ENCODE assay signal across 15 cellular contexts in genomic region chr15:80978685-80979084, GRCh38. TPM values are rescaled to one million over a fixed set of nuclear protein-coding genes. Genes with fewer than 3 reads are reported as not detected.
A peak's percentile ranks its signal among the peaks of the same experiment; 100 is the strongest.
DNase-seq lines count a peak whose midpoint lies in the region; ATAC-seq, FAIRE-seq and TF ChIP-seq lines count a peak whose summit lies in the region.
"Had no signal": no experiment of that assay in that cellular context is flagged by ENCODE, and none has a peak within 500 bp of the region (broad histone marks: within the 10 kb centered on the region; RNA-seq: fewer than 3 reads in every experiment).

No MANE protein-coding gene starts in this region.

- no peak overlapping the region for H3K9ac ChIP-seq in K562 (ENCODE audit: insufficient read depth in 1 of 2, low read depth in 2 of 2, low read length in 2 of 2)

- peaks cover 4% of the 10 kb centered on the region for H3K9me1 ChIP-seq in K562 (ENCODE audit: control insufficient read depth, insufficient read depth, low read length)

- H3K4me3 ChIP-seq in K562 = no peak overlapping the region

- TSS peak; percentile 44 for BruUV-seq in K562 (replicated peaks; lab: Mats Ljungman, UMichigan)

- H3K4me3 Mint-ChIP-seq in osteocyte (ENCODE audit: unreplicated experiment) = no peak overlapping the region
- H3K4me3 Mint-ChIP-seq: activated CD4-positive, alpha-beta T cell treated with anti-CD3 and anti-CD28 coated beads for 36 hours had no signal

- H3K9me3 Mint-ChIP-seq in osteocyte (ENCODE audit: unreplicated experiment) = no peaks in the 10 kb centered on the region

- H4K20me1 ChIP-seq in K562 (replicated peaks; ENCODE audit: control insufficient read depth, insufficient read depth, low read length) = peaks cover 23% of the 10 kb centered on the region

- no peaks in the 10 kb centered on the region for H3K27me3 ChIP-seq in K562 (ENCODE audit: control insufficient read depth in 2 of 2, insufficient read depth in 2 of 2, low read length in 2 of 2)

- no peak for ATAC-seq in K562
- ATAC-seq: activated CD4-positive, alpha-beta T cell treated with anti-CD3 and anti-CD28 coated beads for 36 hours had no signal

- peak overlapping the region; percentile 80 for H3K27ac Mint-ChIP-seq in osteocyte (ENCODE audit: unreplicated experiment)

- no peaks in the 10 kb centered on the region for H3K27me3 Mint-ChIP-seq in osteocyte (ENCODE audit: unreplicated experiment)
- H3K27me3 Mint-ChIP-seq: activated CD4-positive, alpha-beta T cell treated with anti-CD3 and anti-CD28 coated beads for 36 hours had no signal

- FAIRE-seq in K562 (lab: Jason Lieb, UNC) = no peak
- no peak for FAIRE-seq in HTR-8/SVneo (lab: Jason Lieb, UNC)
- FAIRE-seq: A204.1, endometrium had no signal

- no peak for TF ChIP-seq CTCF in K562 (IDR thresholded peaks at IDR 0.05 in 2 of 3, conservative IDR thresholded peaks at IDR 0.05 in 1 of 3; ENCODE audit: insufficient read depth in 2 of 3, low read depth in 1 of 3, low read length in 3 of 3)
- no peak for TF ChIP-seq CTCF in osteocyte (IDR thresholded peaks at IDR 0.05)

- CTCF ChIA-PET in K562 (lab: Yijun Ruan, JAX; ENCODE audit: low intra/inter-chr PET ratio) = interaction anchor here (1.7 to 5.2 kb wide), 3 partner anchors 128 to 288 kb away, joined by 5 to 115 read pairs (median 15); no protein-coding TSS in a partner anchor

- peaks cover 39% of the 10 kb centered on the region for H3K4me1 Mint-ChIP-seq in osteocyte (ENCODE audit: unreplicated experiment)

- peaks cover 62% of the 10 kb centered on the region for H3K36me3 ChIP-seq in K562 (ENCODE audit: control insufficient read depth, insufficient read depth, low read length)

- H2AFZ ChIP-seq in K562 (ENCODE audit: low read depth, low read length) = no peak overlapping the region

- 90% methylated on average over 1 of the region's 1 CpG for WGBS in K562 (ENCODE audit: insufficient coverage, low coverage, missing lambda C conversion rate)

- TF ChIP-seq EP300 in K562 (IDR thresholded peaks at IDR 0.05; ENCODE audit: low read length) = 0 out of 2 replicates have a peak, but pooled peaks have one; percentile 19

- H3K9me3 ChIP-seq in K562 (replicated peaks; ENCODE audit: control insufficient read depth, insufficient read depth, low read depth, low read length) = no peaks in the 10 kb centered on the region

- peaks cover 26% of the 10 kb centered on the region for H3K36me3 Mint-ChIP-seq in osteocyte (ENCODE audit: unreplicated experiment)

- intact Hi-C loops in K562 (cut with micrococcal nuclease) = no loop called here

- DNase-seq in NCI-H510A treated with DMSO at 0.1 percent for 48 hours (lab: John Stamatoyannopoulos, UW) = peak; percentile 36
- no peak for DNase-seq in NCI-H510A (lab: John Stamatoyannopoulos, UW)
- DNase-seq in NCI-H69 (lab: John Stamatoyannopoulos, UW) = peak; percentile 40
- DNase-seq in K562 (ENCODE audit: extremely low read depth in 1 of 4, low spot score in 3 of 4) = peak; percentile 41 to 47 (median 44)
- DNase-seq in osteocyte (ENCODE audit: extremely low spot score, unreplicated experiment) = no peak
- no peak for DNase-seq in HTR-8/SVneo (ENCODE audit: insufficient read length, low spot score)
- DNase-seq in kidney glomerular epithelial cell (lab: John Stamatoyannopoulos, UW) = no peak
- no peak for DNase-seq in NCI-H2029 (lab: John Stamatoyannopoulos, UW)
- DNase-seq: activated CD4-positive, alpha-beta T cell treated with anti-CD3 and anti-CD28 coated beads for 36 hours; anterior cingulate cortex; DMS79 treated with DMSO at 0.1 percent for 48 hours; hippocampal formation; substantia nigra had no signal

- H3K27ac ChIP-seq in K562 (ENCODE audit: extremely low read depth, low read depth, low read length) = no peak overlapping the region

- TF ChIP-seq POLR2A in K562 (conservative IDR thresholded peaks at IDR 0.05) = no peak

- POLR2A ChIA-PET in K562 (lab: Yijun Ruan, JAX) = interaction anchor here (0.6 to 2.2 kb wide), 3 partner anchors 18 to 287 kb away, joined by 3 to 7 read pairs (median 3); no protein-coding TSS in a partner anchor

- peaks cover 38% of the 10 kb centered on the region for H3K79me2 ChIP-seq in K562 (ENCODE audit: control insufficient read depth, insufficient read depth, low read length)

- peaks cover 0 to 3% of the 10 kb centered on the region in 2 experiments; a peak in 2 of 5 replicates for H3K4me1 ChIP-seq in K562 (replicated peaks in 1 of 2; ENCODE audit: control insufficient read depth in 2 of 2, insufficient read depth in 2 of 2, low read length in 2 of 2)

- H3K4me2 ChIP-seq in K562 (ENCODE audit: insufficient read depth, low read length) = no peak overlapping the region

- no peak for TF ChIP-seq RAD21 in K562 (CRISPR knock-in tag; conservative IDR thresholded peaks at IDR 0.05 in 1 of 2, IDR thresholded peaks at IDR 0.05 in 1 of 2)

- in situ Hi-C loops in K562 (cut with MboI) = loop anchor here (5.0 to 10.0 kb wide), 2 partner anchors 289 to 426 kb away; no protein-coding TSS in a partner anchor

TF ChIP-seq in K562, 482 proteins besides CTCF, POLR2A, EP300 and RAD21 (continues in another document):
- TF ChIP-seq NFE2 (IDR thresholded peaks at IDR 0.05; ENCODE audit: low read depth) = peak; percentile 31; the same call in 1 of the 2 replicates
- no peak for TF ChIP-seq GABPB2 (CRISPR knock-in tag; conservative IDR thresholded peaks at IDR 0.05)
- TF ChIP-seq SMARCE1 (IDR thresholded peaks at IDR 0.05) = peak; percentile 26; the same call in 1 of the 2 replicates
- TF ChIP-seq ZNF717 (CRISPR knock-in tag; IDR thresholded peaks at IDR 0.05) = no peak

RNA-seq across cellular contexts. Expression of gene MESD, which starts 10.9 kb away (rescaled TPM):
- total RNA-seq in K562 (2011; cell fraction: chromatin; rRNA removed; ENCODE audit: low replicate concordance) = 28.7 and 34.6 TPM in 2 replicates
- total RNA-seq in K562 (2011; cell fraction: nucleolus; rRNA removed) = 24.3 and 27.2 TPM in 2 replicates
- total RNA-seq in K562 (2011; cell fraction: nucleoplasm; rRNA removed) = 38.3 and 58.0 TPM in 2 replicates
- total RNA-seq in K562 (2014; rRNA removed) = 22.8 and 26.5 TPM in 2 replicates
- 28.2 and 31.4 TPM in 2 replicates for total RNA-seq in K562 (2014; rRNA removed; fragmentation: Illumina TruSeq; extraction: Trizol)
- 38.2 and 39.7 TPM in 2 replicates for total RNA-seq in K562 (2015; rRNA removed; fragmentation: Illumina TruSeq; extraction: Trizol)
- total RNA-seq in K562 (2021) = 23.9 and 24.1 TPM in 2 replicates
- polyA plus RNA-seq in K562 (2011; rRNA removed) = 11.5 and 20.0 TPM in 2 replicates
- polyA plus RNA-seq in K562 (2011; cell fraction: cytosol; rRNA removed) = 9.6 TPM in 2 replicates
- 11.6 and 12.9 TPM in 2 replicates for polyA plus RNA-seq in K562 (2011; cell fraction: nucleus; rRNA removed)
- polyA plus RNA-seq in K562 (2012) = 22.1 and 28.2 TPM in 2 replicates
- 27.0 and 29.7 TPM in 2 replicates for polyA plus RNA-seq in K562 (2014; fragmentation: Illumina TruSeq; extraction: Trizol)
- polyA plus RNA-seq in K562 (2014; fragmentation: Nextera tagmentation; extraction: Ambion mirVana) = 10 to 100 TPM; 11.3 to 17.0 TPM
- polyA plus RNA-seq in K562 (2014; rRNA removed) = 18.9 and 20.7 TPM in 2 replicates
- 15.6 and 22.3 TPM in 2 replicates for polyA minus RNA-seq in K562 (2011; rRNA and poly(A)+ RNA removed)
- 12.6 and 14.6 TPM in 2 replicates for polyA minus RNA-seq in K562 (2011; cell fraction: cytosol; rRNA and poly(A)+ RNA removed)
- polyA minus RNA-seq in K562 (2011; cell fraction: nucleus; rRNA and poly(A)+ RNA removed) = 10.2 and 15.2 TPM in 2 replicates
- total RNA-seq in osteocyte = 25.3 and 26.3 TPM in 2 replicates

RNA-seq across cellular contexts. Expression of gene TLNRD1, which starts 22.0 kb away (rescaled TPM):
- total RNA-seq in K562 (2011; cell fraction: chromatin; rRNA removed; ENCODE audit: low replicate concordance) = 7.4 and 16.8 TPM in 2 replicates
- total RNA-seq in K562 (2011; cell fraction: nucleolus; rRNA removed) = 17.1 and 29.2 TPM in 2 replicates
- 11.0 and 14.4 TPM in 2 replicates for total RNA-seq in K562 (2011; cell fraction: nucleoplasm; rRNA removed)
- 23.4 and 25.4 TPM in 2 replicates for total RNA-seq in K562 (2014; rRNA removed)
- 4.3 and 4.8 TPM in 2 replicates for total RNA-seq in K562 (2014; rRNA removed; fragmentation: Illumina TruSeq; extraction: Trizol)
- 5.5 and 5.7 TPM in 2 replicates for total RNA-seq in K562 (2015; rRNA removed; fragmentation: Illumina TruSeq; extraction: Trizol)
- 26.7 and 33.1 TPM in 2 replicates for total RNA-seq in K562 (2021)
- 4.5 and 9.5 TPM in 2 replicates for polyA plus RNA-seq in K562 (2011; rRNA removed)
- 4.6 and 46.8 TPM in 2 replicates for polyA plus RNA-seq in K562 (2011; cell fraction: cytosol; rRNA removed)
- polyA plus RNA-seq in K562 (2011; cell fraction: nucleus; rRNA removed) = 3.1 and 13.4 TPM in 2 replicates
- polyA plus RNA-seq in K562 (2012) = 11.4 and 15.1 TPM in 2 replicates
- polyA plus RNA-seq in K562 (2014; fragmentation: Illumina TruSeq; extraction: Trizol) = 4.2 and 4.7 TPM in 2 replicates
- 1 to 10 TPM; 1.1 to 1.9 TPM for polyA plus RNA-seq in K562 (2014; fragmentation: Nextera tagmentation; extraction: Ambion mirVana)
- polyA plus RNA-seq in K562 (2014; rRNA removed) = 16.2 and 21.5 TPM in 2 replicates
- 1.9 and 7.4 TPM in 2 replicates for polyA minus RNA-seq in K562 (2011; rRNA and poly(A)+ RNA removed)
- 10.8 and 23.4 TPM in 2 replicates for polyA minus RNA-seq in K562 (2011; cell fraction: cytosol; rRNA and poly(A)+ RNA removed)
- 8.1 and 17.0 TPM in 2 replicates for polyA minus RNA-seq in K562 (2011; cell fraction: nucleus; rRNA and poly(A)+ RNA removed)
- 10.6 and 11.5 TPM in 2 replicates for total RNA-seq in osteocyte

Comparison
In these comparisons a context has a peak if more than half of its experiments do, and no peak if none do; other contexts are left out.
1. DNase-seq: peak in NCI-H510A treated with DMSO at 0.1 percent for 48 hours (single experiment), NCI-H69 (single experiment) and K562 (4 of 4); none in NCI-H510A (single experiment), osteocyte (single experiment), HTR-8/SVneo (single experiment), kidney glomerular epithelial cell (single experiment) and NCI-H2029 (single experiment).